9 cellular contexts compared by ENCODE assay signal in genomic region chrX:136030357-136031225, GRCh38. TPM values are rescaled to one million over a fixed set of nuclear protein-coding genes. Genes with fewer than 3 reads are reported as not detected.
DNase-seq lines count a peak whose midpoint lies in the region; ATAC-seq and TF ChIP-seq lines count a peak whose summit lies in the region.
"Had no signal": no experiment of that assay in that cellular context is flagged by ENCODE, and none has a peak within 500 bp of the region (broad histone marks: within the 10 kb centered on the region; RNA-seq: fewer than 3 reads in every experiment).

No MANE protein-coding gene starts in this region.

- H4K8ac ChIP-seq in trophoblast cell (ENCODE audit: low read depth, low read length), result no peak overlapping the region

- H3K18ac ChIP-seq in trophoblast cell (ENCODE audit: low read length), result no peak overlapping the region

- no peaks in the 10 kb centered on the region for H3K79me2 ChIP-seq in trophoblast cell (ENCODE audit: control insufficient read depth, insufficient read depth, low read length, poor library complexity)

- intact Hi-C loops in colonic mucosa (cut with DNase I) (no loop called here), left colon (cut with DNase I, micrococcal nuclease) (loop anchor here in 1 of 2 donors (10.0 kb wide), 1 partner anchor 124 kb away; no protein-coding TSS in a partner anchor)

- no peak for ATAC-seq in left colon

- H3K4me1 ChIP-seq in HEK293 (ENCODE audit: control insufficient read depth, insufficient read depth, low read length) (peaks cover 12% of the 10 kb centered on the region), colonic mucosa (no peaks in the 10 kb centered on the region), trophoblast cell (ENCODE audit: control insufficient read depth in 1 of 2, insufficient read depth in 2 of 2, low read length in 2 of 2) (no peaks in the 10 kb centered on the region)

- H3K4me3 ChIP-seq in HEK293 (ENCODE audit: low read depth, low read length) (no peak overlapping the region), colonic mucosa (no peak overlapping the region), trophoblast cell (ENCODE audit: low read depth, low read length) (no peak overlapping the region)

- POLR2A ChIA-PET in HEK293 (lab: Yijun Ruan, JAX), result interaction anchor here (0.6 to 1.0 kb wide), 2 partner anchors 10 to 166 kb away, joined by 3 read pairs; no protein-coding TSS in a partner anchor

- no CpG with 5 or more reads among the region's 9 CpGs for WGBS in trophoblast cell (ENCODE audit: extremely low coverage, insufficient coverage, insufficient read length)

- no peak overlapping the region for H3K4ac ChIP-seq in trophoblast cell (ENCODE audit: low read depth, low read length)

- no peak overlapping the region for H3K23ac ChIP-seq in trophoblast cell (ENCODE audit: low read length)

- DNase-seq in colonic mucosa (peak; percentile 26), left colon (peak; percentile 9 to 41), stromal cell of bone marrow (ENCODE audit: low read depth) (peak; percentile 73), 8988T (no peak), inferior parietal cortex (ENCODE audit: extremely low spot score) (no peak), trophoblast cell (no peak), T-helper 2 cell (no peak)
- DNase-seq: activated naive CD8-positive, alpha-beta T cell treated with anti-CD3 and anti-CD28 coated beads, Interleukin-2, amount 10 ng/mL, durations not matched to agents 7 days and 5 days had no signal

- H3K9me3 ChIP-seq in HEK293 (ENCODE audit: control insufficient read depth, insufficient read depth, low read depth, low read length), result no peaks in the 10 kb centered on the region
- no peaks in the 10 kb centered on the region for H3K9me3 ChIP-seq in colonic mucosa
- no peaks in the 10 kb centered on the region for H3K9me3 ChIP-seq in trophoblast cell (ENCODE audit: insufficient read depth, low read depth, low read length)

- H3K14ac ChIP-seq in trophoblast cell (ENCODE audit: low read length), result no peak overlapping the region

- H2BK5ac ChIP-seq in trophoblast cell (ENCODE audit: low read depth, low read length, poor library complexity), result no peak overlapping the region

- no peaks in the 10 kb centered on the region for H3K79me1 ChIP-seq in trophoblast cell (ENCODE audit: low read length)

- no peak overlapping the region for H2AK5ac ChIP-seq in trophoblast cell (ENCODE audit: low read length)

- no peak for TF ChIP-seq CTCF in HEK293 (tag by site-specific recombination; IDR thresholded peaks at IDR 0.05)
- no peak for TF ChIP-seq CTCF in colonic mucosa (IDR thresholded peaks at IDR 0.05)

- no peak overlapping the region for H2BK120ac ChIP-seq in trophoblast cell (ENCODE audit: insufficient read depth, low read length, poor library complexity)

- CTCF ChIA-PET in HEK293 (lab: Yijun Ruan, JAX), result interaction anchor here (0.7 to 5.6 kb wide), 12 partner anchors 15 to 665 kb away, joined by 3 to 96 read pairs (median 4); no protein-coding TSS in a partner anchor

- H3K27ac ChIP-seq in HEK293 (ENCODE audit: extremely low read depth, low read depth, low read length), result peak overlapping the region; percentile 17; the same call in 1 of the 2 replicates
- H3K27ac ChIP-seq in colonic mucosa, result peak overlapping the region; percentile 30
- no peak overlapping the region for H3K27ac ChIP-seq in trophoblast cell (ENCODE audit: low read depth, low read length)

- no peak overlapping the region for H3K4me2 ChIP-seq in trophoblast cell (ENCODE audit: low read length)

- no peaks in the 10 kb centered on the region for H3K27me3 ChIP-seq in colonic mucosa
- no peaks in the 10 kb centered on the region for H3K27me3 ChIP-seq in trophoblast cell (ENCODE audit: insufficient read depth, low read length)

- H2AFZ ChIP-seq in trophoblast cell (ENCODE audit: insufficient read depth, low read length, poor library complexity), result no peak overlapping the region

- no peak overlapping the region for H4K91ac ChIP-seq in trophoblast cell (ENCODE audit: low read depth, low read length)

- no peak overlapping the region for H2BK12ac ChIP-seq in trophoblast cell (ENCODE audit: low read length)

- no peak overlapping the region for H4K12ac ChIP-seq in trophoblast cell (ENCODE audit: low read depth, low read length)

- H3K9ac ChIP-seq in colonic mucosa (ENCODE audit: low read depth in 2 of 2, low read length in 2 of 2) (peak overlapping the region in 1 of 2 donors; percentile 20), trophoblast cell (ENCODE audit: low read length) (no peak overlapping the region)

- no peaks in the 10 kb centered on the region for H3K36me3 ChIP-seq in HEK293 (ENCODE audit: control insufficient read depth in 2 of 2, insufficient read depth in 1 of 2, low read length in 2 of 2)
- H3K36me3 ChIP-seq in colonic mucosa, result no peaks in the 10 kb centered on the region
- peaks cover 4% of the 10 kb centered on the region in 2 experiments for H3K36me3 ChIP-seq in trophoblast cell (ENCODE audit: control insufficient read depth in 1 of 2, insufficient read depth in 2 of 2, low read length in 2 of 2)

TF ChIP-seq in HEK293, 187 proteins besides CTCF, POLR2A, EP300 and RAD21 (continues in another document):
- TF ChIP-seq ZXDB (tag by site-specific recombination; IDR thresholded peaks at IDR 0.05) (peak; percentile 52; the same call in 1 of the 2 replicates), ZNF610 (tag by site-specific recombination; IDR thresholded peaks at IDR 0.05; ENCODE audit: borderline replicate concordance) (no peak), OSR2 (tag by site-specific recombination; IDR thresholded peaks at IDR 0.05) (peak; percentile 65; the same call in 1 of the 2 replicates), HIC1 (tag by site-specific recombination; IDR thresholded peaks at IDR 0.05) (0 out of 2 replicates have a peak, but pooled peaks have one; percentile 19), ZNF335 (tag by site-specific recombination; conservative IDR thresholded peaks at IDR 0.05) (no peak), ZNF133 (tag by site-specific recombination; IDR thresholded peaks at IDR 0.05) (no peak), ZNF16 (tag by site-specific recombination; IDR thresholded peaks at IDR 0.05; ENCODE audit: low read depth) (no peak), KLF8 (tag by site-specific recombination; IDR thresholded peaks at IDR 0.05) (0 out of 2 replicates have a peak, but pooled peaks have one; percentile 32), KLF7 (tag by site-specific recombination; IDR thresholded peaks at IDR 0.05; ENCODE audit: borderline replicate concordance) (no peak), PRDM6 (tag by site-specific recombination; IDR thresholded peaks at IDR 0.05) (peak; percentile 76), ZNF112 (tag by site-specific recombination; IDR thresholded peaks at IDR 0.05) (no peak), ZSCAN16 (tag by site-specific recombination; IDR thresholded peaks at IDR 0.05) (peak; percentile 40; the same call in 1 of the 2 replicates), ZNF600 (tag by site-specific recombination; IDR thresholded peaks at IDR 0.05) (no peak), ZNF248 (tag by site-specific recombination; IDR thresholded peaks at IDR 0.05) (no peak), GLI4 (tag by site-specific recombination; IDR thresholded peaks at IDR 0.05) (no peak), ZNF639 (tag by site-specific recombination; IDR thresholded peaks at IDR 0.05) (0 out of 2 replicates have a peak, but pooled peaks have one; percentile 29), ZNF776 (tag by site-specific recombination; IDR thresholded peaks at IDR 0.05; ENCODE audit: borderline replicate concordance) (no peak)

RNA-seq across cellular contexts. Expression of gene SLC9A6, which starts 45.4 kb away (rescaled TPM):
- total RNA-seq in colonic mucosa, result 10 to 100 TPM; 12.7 to 16.6 TPM
- 10 to 100 TPM; 13.1 to 17.3 TPM for total RNA-seq in left colon
- polyA plus RNA-seq in trophoblast cell (2013), result 9.8 and 10.3 TPM in 2 replicates

RNA-seq across cellular contexts. Expression of gene MMGT1, which starts 56.8 kb away (rescaled TPM):
- total RNA-seq in colonic mucosa (10 to 100 TPM; 23.9 to 26.9 TPM), left colon (10 to 100 TPM; 23.6 to 27.2 TPM)
- 18.7 and 19.3 TPM in 2 replicates for polyA plus RNA-seq in trophoblast cell (2013)

Comparison
In these comparisons a context has a peak if more than half of its experiments do, and no peak if none do; other contexts are left out.
1. DNase-seq: peak in colonic mucosa (single experiment), left colon (2 of 2) and stromal cell of bone marrow (single experiment); none in 8988T (single experiment), inferior parietal cortex (single experiment), trophoblast cell (0 of 2) and T-helper 2 cell (0 of 5).